In the genomic region with DNA sequence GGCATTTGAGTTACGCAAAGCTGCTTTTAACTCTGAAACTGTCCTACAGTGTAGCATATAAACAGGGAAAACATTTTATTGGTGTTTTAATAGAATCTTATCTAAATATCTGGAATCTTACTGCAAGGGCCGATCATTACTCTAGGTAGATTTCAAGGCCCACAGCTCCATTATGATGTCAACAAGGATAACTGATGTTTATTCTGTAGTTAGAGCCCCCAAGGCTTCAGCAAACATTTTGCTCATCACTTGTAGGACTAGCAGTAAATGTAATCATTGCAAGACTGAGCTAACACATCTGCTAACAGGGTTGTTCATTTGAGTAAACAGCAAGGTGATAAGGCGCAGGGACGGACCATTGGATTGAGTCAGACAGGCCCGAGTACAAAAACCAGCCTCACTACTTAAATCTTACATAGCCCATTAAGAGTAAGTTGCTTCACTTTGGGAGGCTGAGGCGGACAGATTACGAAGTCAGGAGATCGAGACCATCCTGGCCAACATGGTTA, we compare ENCODE assay signal across 18 cellular contexts.
"Had no signal": no experiment of that assay in that cellular context is flagged by ENCODE, and none has a peak within 500 bp of the region (broad histone marks: within the 10 kb centered on the region; RNA-seq: fewer than 3 reads in every experiment).

No MANE protein-coding gene starts in this region.

- H3K27ac Mint-ChIP-seq: activated CD8-positive, alpha-beta memory T cell treated with anti-CD3 and anti-CD28 coated beads, Interleukin-2, amount 10 ng/mL, durations not matched to agents 7 days and 5 days; activated naive CD4-positive, alpha-beta T cell treated with anti-CD3 and anti-CD28 coated beads, Interleukin-2, amount 50 U/mL, for 72 hours; nephron; stimulated activated memory B cell treated with anti-CD40 and anti-IgM and Interleukin-4, amounts not matched to agents 10 μg/mL and 1 μg/mL and 100 μg/mL, for 72 hours; type B pancreatic cell had no signal

- ATAC-seq: activated CD8-positive, alpha-beta memory T cell treated with anti-CD3 and anti-CD28 coated beads, Interleukin-2, amount 10 ng/mL, durations not matched to agents 7 days and 5 days; activated naive CD4-positive, alpha-beta T cell treated with anti-CD3 and anti-CD28 coated beads, Interleukin-2, amount 50 U/mL, for 72 hours; activated T-cell treated with anti-CD3 and anti-CD28 coated beads, Interleukin-2, amount 50 U/mL, for 4 hours; left cardiac atrium; psoas muscle; sciatic nerve; stimulated activated memory B cell treated with anti-CD40 and anti-IgM and Interleukin-4, amounts not matched to agents 10 μg/mL and 1 μg/mL and 100 μg/mL, for 72 hours had no signal

- DNase-seq: activated CD4-positive, alpha-beta T cell treated with anti-CD3 and anti-CD28 coated beads for 1 hour; activated CD4-positive, alpha-beta T cell treated with anti-CD3 and anti-CD28 coated beads, Interleukin-2, amount 50 U/mL, for 48 hours; activated CD8-positive, alpha-beta memory T cell treated with anti-CD3 and anti-CD28 coated beads, Interleukin-2, amount 10 ng/mL, durations not matched to agents 7 days and 5 days; activated effector memory CD4-positive, alpha-beta T cell treated with anti-CD3 and anti-CD28 coated beads, Interleukin-2, amount 50 U/mL, for 16 hours; activated T-cell treated with anti-CD3 and anti-CD28 coated beads, Interleukin-2, amount 50 U/mL, for 4 hours; dermis blood vessel endothelial cell; left cardiac atrium; occipital lobe; psoas muscle; spleen; stimulated activated CD4-positive, alpha-beta T cell treated with anti-CD3 and anti-CD28 coated beads, Interleukin-1b, Interleukin-23, amount 100 ng/mL, for 48 hours; substantia nigra; T-helper 2 cell had no signal

- H3K27me3 Mint-ChIP-seq: activated CD8-positive, alpha-beta memory T cell treated with anti-CD3 and anti-CD28 coated beads, Interleukin-2, amount 10 ng/mL, durations not matched to agents 7 days and 5 days; stimulated activated memory B cell treated with anti-CD40 and anti-IgM and Interleukin-4, amounts not matched to agents 10 μg/mL and 1 μg/mL and 100 μg/mL, for 72 hours; type B pancreatic cell had no signal

- H3K9me3 Mint-ChIP-seq: nephron; stimulated activated memory B cell treated with anti-CD40 and anti-IgM and Interleukin-4, amounts not matched to agents 10 μg/mL and 1 μg/mL and 100 μg/mL, for 72 hours had no signal

- H3K4me3 Mint-ChIP-seq: activated CD8-positive, alpha-beta memory T cell treated with anti-CD3 and anti-CD28 coated beads, Interleukin-2, amount 10 ng/mL, durations not matched to agents 7 days and 5 days; activated T-cell treated with anti-CD3 and anti-CD28 coated beads, Interleukin-2, amount 50 U/mL, for 4 hours; nephron; stimulated activated memory B cell treated with anti-CD40 and anti-IgM and Interleukin-4, amounts not matched to agents 10 μg/mL and 1 μg/mL and 100 μg/mL, for 72 hours; type B pancreatic cell had no signal

- H3K36me3 Mint-ChIP-seq: activated naive CD4-positive, alpha-beta T cell treated with anti-CD3 and anti-CD28 coated beads, Interleukin-2, amount 50 U/mL, for 72 hours had no signal
